ENCODE assay signal across 8 cellular contexts in genomic region chr20:51532577-51533191, GRCh38. TPM values are rescaled to one million over a fixed set of nuclear protein-coding genes. Genes with fewer than 3 reads are reported as not detected.
DNase-seq lines count a peak whose midpoint lies in the region; ATAC-seq and TF ChIP-seq lines count a peak whose summit lies in the region.

No MANE protein-coding gene starts in this region.

- H3K4me1 Mint-ChIP-seq in T-cell (peaks cover 93 to 97% (median 97%) of the 10 kb centered on the region in 3 donors), neural progenitor cell (peaks cover 60% of the 10 kb centered on the region)

- no peaks in the 10 kb centered on the region for H3K27me3 ChIP-seq in BLaER1 treated with 17β-estradiol and CSF1 and Interleukin-3, amounts not matched to agents 10 nM and 100 nM
- H3K27me3 ChIP-seq in fibroblast of lung (ENCODE audit: control insufficient read depth, insufficient read depth, low read length): no peaks in the 10 kb centered on the region
- peaks cover under 1% of the 10 kb centered on the region for H3K27me3 ChIP-seq in neural progenitor cell
- no peaks in the 10 kb centered on the region for H3K27me3 ChIP-seq in HAP-1 (ENCODE audit: low read depth)

- no peak overlapping the region for H3K4me3 ChIP-seq in BLaER1 treated with 17β-estradiol and CSF1 and Interleukin-3, amounts not matched to agents 10 nM and 100 nM
- H3K4me3 ChIP-seq in fibroblast of lung (replicated peaks in 1 of 4; ENCODE audit: control extremely low read depth in 1 of 4, insufficient read depth in 1 of 4, low read depth in 3 of 4, low read length in 4 of 4) (no peak overlapping the region), neural progenitor cell (no peak overlapping the region), HAP-1 (no peak overlapping the region)

- peaks cover 20% of the 10 kb centered on the region for H3K36me3 Mint-ChIP-seq in T-cell
- H3K36me3 Mint-ChIP-seq in neural progenitor cell: no peaks in the 10 kb centered on the region

- H2AFZ ChIP-seq in fibroblast of lung (ENCODE audit: low read length): no peak overlapping the region
- no peak overlapping the region for H2AFZ ChIP-seq in neural progenitor cell (replicated peaks)

- peaks cover 0 to 1% (median 0%) of the 10 kb centered on the region in 3 donors for H3K9me3 Mint-ChIP-seq in T-cell
- H3K9me3 Mint-ChIP-seq in neural progenitor cell: no peaks in the 10 kb centered on the region

- no peaks in the 10 kb centered on the region for H3F3A ChIP-seq in neural progenitor cell (ENCODE audit: low read depth)

- H3K9ac ChIP-seq in BLaER1 treated with 17β-estradiol and CSF1 and Interleukin-3, amounts not matched to agents 10 nM and 100 nM: peak overlapping the region in 10 of 11 experiments; percentile 11 to 62 (median 28); a peak in 10 of 22 replicates
- peak overlapping the region; percentile 32 for H3K9ac ChIP-seq in fibroblast of lung (ENCODE audit: insufficient read depth, low read length)
- H3K9ac ChIP-seq in neural progenitor cell: no peak overlapping the region

- peaks cover 80 to 93% (median 87%) of the 10 kb centered on the region in 10 experiments for H3K4me1 ChIP-seq in BLaER1 treated with 17β-estradiol and CSF1 and Interleukin-3, amounts not matched to agents 10 nM and 100 nM
- H3K4me1 ChIP-seq in fibroblast of lung (ENCODE audit: control insufficient read depth, extremely low read depth, insufficient read depth, low read length) (peaks cover 19% of the 10 kb centered on the region), neural progenitor cell (no peaks in the 10 kb centered on the region), HAP-1 (no peaks in the 10 kb centered on the region)

- peaks cover 0 to 8% (median 2%) of the 10 kb centered on the region in 11 experiments; a peak in 8 of 22 replicates for H3K36me3 ChIP-seq in BLaER1 treated with 17β-estradiol and CSF1 and Interleukin-3, amounts not matched to agents 10 nM and 100 nM
- H3K36me3 ChIP-seq in fibroblast of lung (ENCODE audit: control insufficient read depth, insufficient read depth, low read length) (no peaks in the 10 kb centered on the region), neural progenitor cell (no peaks in the 10 kb centered on the region), HAP-1 (replicated peaks) (no peaks in the 10 kb centered on the region)

- CTCF ChIA-PET in T-cell (lab: Charles Lee): interaction anchor here in 1 of 2 donors (0.5 kb wide), 1 partner anchor 1465 kb away, joined by 5 read pairs; no protein-coding TSS in a partner anchor

- H3K79me2 ChIP-seq in fibroblast of lung (ENCODE audit: control insufficient read depth, insufficient read depth, low read length) (no peaks in the 10 kb centered on the region), neural progenitor cell (ENCODE audit: low read depth) (no peaks in the 10 kb centered on the region)

- ATAC-seq in T-cell (replicated peaks in 1 of 4) (no peak), GM19452 (IDR thresholded peaks at IDR 0.05; ENCODE audit: unreplicated experiment) (no peak)

- H3K27ac Mint-ChIP-seq in T-cell (peak overlapping the region; percentile 80), neural progenitor cell (peak overlapping the region; percentile 94)

- peaks cover 0 to 42% (median 0%) of the 10 kb centered on the region in 11 experiments; a peak in 2 of 22 replicates for H4K20me1 ChIP-seq in BLaER1 treated with 17β-estradiol and CSF1 and Interleukin-3, amounts not matched to agents 10 nM and 100 nM
- no peaks in the 10 kb centered on the region for H4K20me1 ChIP-seq in fibroblast of lung (ENCODE audit: control insufficient read depth, extremely low read depth, insufficient read depth, low read length)
- no peaks in the 10 kb centered on the region for H4K20me1 ChIP-seq in neural progenitor cell (ENCODE audit: low read depth)

- POLR2A ChIA-PET in T-cell (lab: Charles Lee): interaction anchor here in 1 of 2 donors (1.0 kb wide), 1 partner anchor 10 kb away, joined by 5 read pairs; the partner anchor contains the start of gene NFATC2

- DNase-seq in T-cell (peak in 12 of 34 experiments; percentile 10 to 41 (median 29)), fibroblast of lung (ENCODE audit: low read depth in 2 of 2) (peak; percentile 19 to 72), neural progenitor cell (ENCODE audit: low spot score) (no peak), NOMO-1 (lab: John Stamatoyannopoulos, UW; ENCODE audit: unreplicated experiment in 2 of 2) (no peak), HAP-1 (ENCODE audit: low spot score in 2 of 2) (no peak), NCI-H446 treated with DMSO at 0.1 percent for 48 hours (lab: John Stamatoyannopoulos, UW) (no peak)

- H3K27ac ChIP-seq in BLaER1 treated with 17β-estradiol and CSF1 and Interleukin-3, amounts not matched to agents 10 nM and 100 nM: peak overlapping the region in 10 of 11 experiments; percentile 15 to 69 (median 52); a peak in 13 of 22 replicates
- H3K27ac ChIP-seq in fibroblast of lung (ENCODE audit: insufficient read depth, low read length) (peak overlapping the region; percentile 46), neural progenitor cell (no peak overlapping the region)

- in situ Hi-C loops in HAP-1 (cut with MboI; ENCODE audit: low sequenced_read_pairs): no loop called here

- H3K27me3 Mint-ChIP-seq in T-cell (no peaks in the 10 kb centered on the region), neural progenitor cell (ENCODE audit: insufficient read depth, low read depth) (peaks cover 16% of the 10 kb centered on the region)

- peak overlapping the region; percentile 59 to 91 (median 77) for H3K4me2 ChIP-seq in BLaER1 treated with 17β-estradiol and CSF1 and Interleukin-3, amounts not matched to agents 10 nM and 100 nM
- H3K4me2 ChIP-seq in fibroblast of lung (ENCODE audit: extremely low read depth, insufficient read depth, low read length) (no peak overlapping the region), neural progenitor cell (no peak overlapping the region)

- H3K4me3 Mint-ChIP-seq in T-cell (peak overlapping the region in 1 of 3 donors; percentile 45), neural progenitor cell (peak overlapping the region; percentile 63)

- H3K9me3 ChIP-seq in BLaER1 treated with 17β-estradiol and CSF1 and Interleukin-3, amounts not matched to agents 10 nM and 100 nM (replicated peaks in 1 of 11): peaks cover 2 to 4% (median 4%) of the 10 kb centered on the region in 11 experiments; a peak in 20 of 22 replicates
- H3K9me3 ChIP-seq in fibroblast of lung (ENCODE audit: control insufficient read depth, insufficient read depth, low read depth, low read length) (no peaks in the 10 kb centered on the region), neural progenitor cell (ENCODE audit: low read depth) (no peaks in the 10 kb centered on the region), HAP-1 (no peaks in the 10 kb centered on the region)

- TF ChIP-seq CTCF in fibroblast of lung (conservative IDR thresholded peaks at IDR 0.05 in 1 of 2, IDR thresholded peaks at IDR 0.05 in 1 of 2; ENCODE audit: low read depth in 1 of 2, low read length in 2 of 2) (no peak), neural progenitor cell (IDR thresholded peaks at IDR 0.05) (no peak)

RNA-seq across cellular contexts. Expression of gene NFATC2, which starts 9.8 kb away (rescaled TPM):
- 10 to 100 TPM; 49.0 to 75.9 (median 67.0) TPM for total RNA-seq in T-cell
- under 0.01 and 0.50 TPM in 2 replicates for total RNA-seq in fibroblast of lung
- polyA plus RNA-seq in fibroblast of lung: 0.11 and 1.2 TPM in 2 replicates
- polyA plus RNA-seq in fibroblast of lung (2012): 0.24 and 2.2 TPM in 2 replicates
- polyA minus RNA-seq in fibroblast of lung (ENCODE audit: low replicate concordance): 0.26 and 2.8 TPM in 2 replicates
- total RNA-seq in neural progenitor cell (ENCODE audit: low replicate concordance): 0.19 and 0.25 TPM in 2 replicates

Comparison
In these comparisons a context has a peak if more than half of its experiments do, and no peak if none do; other contexts are left out.
1. H3K4me2 ChIP-seq: peak in BLaER1 treated with 17β-estradiol and CSF1 and Interleukin-3, amounts not matched to agents 10 nM and 100 nM (11 of 11); none in fibroblast of lung (single experiment) and neural progenitor cell (single experiment).
2. DNase-seq: peak in fibroblast of lung (2 of 2); none in neural progenitor cell (single experiment), NOMO-1 (0 of 2), HAP-1 (0 of 2) and NCI-H446 treated with DMSO at 0.1 percent for 48 hours (single experiment).
3. RNA of gene NFATC2, which starts 9.8 kb away (total RNA-seq): 49.0 to 75.9 TPM in T-cell; under 0.01 to 0.50 TPM in fibroblast of lung and 0.19 to 0.25 TPM in neural progenitor cell; every median in the first group is over 10 times any median in the second.